ENCODE assay signal across 1 cellular context in the genomic region with DNA sequence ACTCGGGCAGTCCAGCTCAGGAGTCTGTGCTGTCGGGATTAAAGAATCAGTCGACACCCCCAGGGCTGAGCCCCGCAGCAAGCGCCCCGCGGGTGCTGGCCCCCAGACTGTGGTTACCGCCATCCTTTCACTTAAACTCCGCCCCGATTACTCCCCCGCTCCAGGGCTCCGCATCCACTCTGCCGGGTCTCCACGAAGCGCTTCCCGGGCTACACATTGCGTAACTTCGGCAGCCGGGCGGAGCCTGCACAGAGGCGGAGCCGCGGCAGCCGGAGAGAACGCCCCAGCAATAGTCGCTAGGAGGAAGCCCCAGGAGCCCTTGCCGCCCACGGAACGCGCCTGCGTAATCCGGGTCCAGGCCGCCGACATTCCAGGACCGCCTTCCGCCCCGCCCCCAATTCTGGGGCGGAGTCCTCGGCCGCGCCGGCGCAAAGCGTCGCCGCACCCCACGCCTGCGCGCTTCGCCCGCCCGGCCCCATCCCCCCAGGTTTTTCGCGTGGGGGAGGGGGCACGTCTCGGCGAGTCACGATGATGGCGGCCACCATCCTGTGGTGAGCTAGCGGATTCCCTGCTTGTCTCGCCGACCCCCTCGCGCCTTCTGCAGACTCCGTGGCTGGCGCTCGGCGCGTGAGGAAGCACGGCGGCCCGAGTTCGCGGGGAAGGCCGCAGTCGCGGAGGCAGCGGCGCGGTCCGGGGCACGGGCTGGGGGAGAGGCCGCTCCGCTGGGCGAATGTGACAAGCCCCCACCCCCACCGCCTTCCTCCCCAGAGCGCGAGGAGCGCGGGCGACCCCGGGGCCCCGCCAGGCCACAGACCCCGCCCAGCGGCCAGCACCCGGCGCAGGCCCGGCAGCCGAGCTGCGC.
TF ChIP-seq lines count a peak whose summit lies in the region.

Gene RAD23B, plus strand, starts transcription at position 521 of the 862 bp plus-strand sequence. CDS start 351 bp downstream, outside the sequence.

TF ChIP-seq in HEK293, 187 proteins besides CTCF, POLR2A, EP300 and RAD21 (continued from another document and continues in another):
- TF ChIP-seq ATF2 (tag by site-specific recombination; IDR thresholded peaks at IDR 0.05; ENCODE audit: low read depth): no peak
- TF ChIP-seq ZNF837 (tag by site-specific recombination; IDR thresholded peaks at IDR 0.05): no peak
- no peak for TF ChIP-seq ZNF174 (tag by site-specific recombination; IDR thresholded peaks at IDR 0.05)
- TF ChIP-seq, protein P1, sequence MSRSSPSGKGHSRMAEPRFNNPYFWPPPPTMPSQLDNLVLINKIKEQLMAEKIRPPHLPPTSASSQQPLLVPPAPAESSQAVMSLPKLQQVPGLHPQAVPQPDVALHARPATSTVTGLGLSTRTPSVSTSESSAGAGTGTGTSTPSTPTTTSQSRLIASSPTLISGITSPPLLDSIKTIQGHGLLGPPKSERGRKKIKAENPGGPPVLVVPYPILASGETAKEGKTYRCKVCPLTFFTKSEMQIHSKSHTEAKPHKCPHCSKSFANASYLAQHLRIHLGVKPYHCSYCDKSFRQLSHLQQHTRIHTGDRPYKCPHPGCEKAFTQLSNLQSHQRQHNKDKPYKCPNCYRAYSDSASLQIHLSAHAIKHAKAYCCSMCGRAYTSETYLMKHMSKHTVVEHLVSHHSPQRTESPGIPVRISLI (tag by site-specific recombination; IDR thresholded peaks at IDR 0.05): no peak
- TF ChIP-seq, protein P2, sequence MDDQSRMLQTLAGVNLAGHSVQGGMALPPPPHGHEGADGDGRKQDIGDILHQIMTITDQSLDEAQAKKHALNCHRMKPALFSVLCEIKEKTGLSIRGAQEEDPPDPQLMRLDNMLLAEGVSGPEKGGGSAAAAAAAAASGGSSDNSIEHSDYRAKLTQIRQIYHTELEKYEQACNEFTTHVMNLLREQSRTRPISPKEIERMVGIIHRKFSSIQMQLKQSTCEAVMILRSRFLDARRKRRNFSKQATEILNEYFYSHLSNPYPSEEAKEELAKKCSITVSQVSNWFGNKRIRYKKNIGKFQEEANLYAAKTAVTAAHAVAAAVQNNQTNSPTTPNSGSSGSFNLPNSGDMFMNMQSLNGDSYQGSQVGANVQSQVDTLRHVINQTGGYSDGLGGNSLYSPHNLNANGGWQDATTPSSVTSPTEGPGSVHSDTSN (CRISPR knock-in tag; IDR thresholded peaks at IDR 0.05): peak; percentile 70; the same call in 1 of the 2 replicates
- no peak for TF ChIP-seq ZNF302 (tag by site-specific recombination; IDR thresholded peaks at IDR 0.05; ENCODE audit: low read depth)
- TF ChIP-seq RBAK (tag by site-specific recombination; IDR thresholded peaks at IDR 0.05): no peak
- TF ChIP-seq ZNF549 (tag by site-specific recombination; IDR thresholded peaks at IDR 0.05): no peak
- TF ChIP-seq ZNF670 (tag by site-specific recombination; IDR thresholded peaks at IDR 0.05; ENCODE audit: low read depth): no peak
- TF ChIP-seq ZNF560 (tag by site-specific recombination; IDR thresholded peaks at IDR 0.05; ENCODE audit: borderline replicate concordance): no peak
- no peak for TF ChIP-seq ZNF677 (tag by site-specific recombination; IDR thresholded peaks at IDR 0.05)
- TF ChIP-seq PRDM1 (tag by site-specific recombination; IDR thresholded peaks at IDR 0.05): no peak
- TF ChIP-seq ZNF596 (tag by site-specific recombination; IDR thresholded peaks at IDR 0.05): no peak
- TF ChIP-seq ZNF488 (tag by site-specific recombination; IDR thresholded peaks at IDR 0.05): no peak
- TF ChIP-seq, protein P3, sequence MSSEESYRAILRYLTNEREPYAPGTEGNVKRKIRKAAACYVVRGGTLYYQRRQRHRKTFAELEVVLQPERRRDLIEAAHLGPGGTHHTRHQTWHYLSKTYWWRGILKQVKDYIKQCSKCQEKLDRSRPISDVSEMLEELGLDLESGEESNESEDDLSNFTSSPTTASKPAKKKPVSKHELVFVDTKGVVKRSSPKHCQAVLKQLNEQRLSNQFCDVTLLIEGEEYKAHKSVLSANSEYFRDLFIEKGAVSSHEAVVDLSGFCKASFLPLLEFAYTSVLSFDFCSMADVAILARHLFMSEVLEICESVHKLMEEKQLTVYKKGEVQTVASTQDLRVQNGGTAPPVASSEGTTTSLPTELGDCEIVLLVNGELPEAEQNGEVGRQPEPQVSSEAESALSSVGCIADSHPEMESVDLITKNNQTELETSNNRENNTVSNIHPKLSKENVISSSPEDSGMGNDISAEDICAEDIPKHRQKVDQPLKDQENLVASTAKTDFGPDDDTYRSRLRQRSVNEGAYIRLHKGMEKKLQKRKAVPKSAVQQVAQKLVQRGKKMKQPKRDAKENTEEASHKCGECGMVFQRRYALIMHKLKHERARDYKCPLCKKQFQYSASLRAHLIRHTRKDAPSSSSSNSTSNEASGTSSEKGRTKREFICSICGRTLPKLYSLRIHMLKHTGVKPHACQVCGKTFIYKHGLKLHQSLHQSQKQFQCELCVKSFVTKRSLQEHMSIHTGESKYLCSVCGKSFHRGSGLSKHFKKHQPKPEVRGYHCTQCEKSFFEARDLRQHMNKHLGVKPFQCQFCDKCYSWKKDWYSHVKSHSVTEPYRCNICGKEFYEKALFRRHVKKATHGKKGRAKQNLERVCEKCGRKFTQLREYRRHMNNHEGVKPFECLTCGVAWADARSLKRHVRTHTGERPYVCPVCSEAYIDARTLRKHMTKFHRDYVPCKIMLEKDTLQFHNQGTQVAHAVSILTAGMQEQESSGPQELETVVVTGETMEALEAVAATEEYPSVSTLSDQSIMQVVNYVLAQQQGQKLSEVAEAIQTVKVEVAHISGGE (tag by site-specific recombination; conservative IDR thresholded peaks at IDR 0.05; ENCODE audit: low read depth): peak; percentile 27; the same call in 1 of the 2 replicates
- TF ChIP-seq ZNF266 (tag by site-specific recombination; IDR thresholded peaks at IDR 0.05; ENCODE audit: low read depth): no peak
- TF ChIP-seq KLF8 (tag by site-specific recombination; IDR thresholded peaks at IDR 0.05): peak; percentile 79; the same call in 1 of the 2 replicates
- TF ChIP-seq ZNF747 (tag by site-specific recombination; IDR thresholded peaks at IDR 0.05): no peak
- TF ChIP-seq ZNF311 (tag by site-specific recombination; IDR thresholded peaks at IDR 0.05; ENCODE audit: borderline replicate concordance): no peak
- no peak for TF ChIP-seq ZNF768 (tag by site-specific recombination; IDR thresholded peaks at IDR 0.05)
- no peak for TF ChIP-seq ZNF133 (tag by site-specific recombination; IDR thresholded peaks at IDR 0.05)
- TF ChIP-seq ZNF544 (tag by site-specific recombination; IDR thresholded peaks at IDR 0.05): no peak
- peak; percentile 26; the same call in 1 of the 2 replicates for TF ChIP-seq ZNF629 (tag by site-specific recombination; IDR thresholded peaks at IDR 0.05)
- TF ChIP-seq ZNF558 (tag by site-specific recombination; IDR thresholded peaks at IDR 0.05): no peak
- no peak for TF ChIP-seq ZNF280C (tag by site-specific recombination; IDR thresholded peaks at IDR 0.05)
- TF ChIP-seq, protein P4, sequence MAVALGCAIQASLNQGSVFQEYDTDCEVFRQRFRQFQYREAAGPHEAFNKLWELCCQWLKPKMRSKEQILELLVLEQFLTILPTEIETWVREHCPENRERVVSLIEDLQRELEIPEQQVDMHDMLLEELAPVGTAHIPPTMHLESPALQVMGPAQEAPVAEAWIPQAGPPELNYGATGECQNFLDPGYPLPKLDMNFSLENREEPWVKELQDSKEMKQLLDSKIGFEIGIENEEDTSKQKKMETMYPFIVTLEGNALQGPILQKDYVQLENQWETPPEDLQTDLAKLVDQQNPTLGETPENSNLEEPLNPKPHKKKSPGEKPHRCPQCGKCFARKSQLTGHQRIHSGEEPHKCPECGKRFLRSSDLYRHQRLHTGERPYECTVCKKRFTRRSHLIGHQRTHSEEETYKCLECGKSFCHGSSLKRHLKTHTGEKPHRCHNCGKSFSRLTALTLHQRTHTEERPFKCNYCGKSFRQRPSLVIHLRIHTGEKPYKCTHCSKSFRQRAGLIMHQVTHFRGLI (tag by site-specific recombination; IDR thresholded peaks at IDR 0.05): no peak
- TF ChIP-seq ZNF211 (tag by site-specific recombination; IDR thresholded peaks at IDR 0.05; ENCODE audit: low read depth): no peak
- no peak for TF ChIP-seq ZNF239 (tag by site-specific recombination; IDR thresholded peaks at IDR 0.05)
- TF ChIP-seq ZFP41 (tag by site-specific recombination; IDR thresholded peaks at IDR 0.05; ENCODE audit: borderline replicate concordance): no peak
- no peak; the same call in 1 of the 2 replicates for TF ChIP-seq ZNF391 (tag by site-specific recombination; IDR thresholded peaks at IDR 0.05; ENCODE audit: borderline replicate concordance, low read depth)
- no peak for TF ChIP-seq ZNF16 (tag by site-specific recombination; IDR thresholded peaks at IDR 0.05; ENCODE audit: low read depth)
- TF ChIP-seq ZNF274 (IDR thresholded peaks at IDR 0.05; ENCODE audit: low read length): no peak
- no peak for TF ChIP-seq ZNF274 (tag by site-specific recombination; IDR thresholded peaks at IDR 0.05; ENCODE audit: borderline replicate concordance)
- no peak for TF ChIP-seq ZNF335 (tag by site-specific recombination; conservative IDR thresholded peaks at IDR 0.05)
- no peak for TF ChIP-seq ZNF623 (tag by site-specific recombination; IDR thresholded peaks at IDR 0.05)
- no peak for TF ChIP-seq ZFP3 (tag by site-specific recombination; IDR thresholded peaks at IDR 0.05; ENCODE audit: low read depth)
- no peak for TF ChIP-seq SCRT2 (tag by site-specific recombination; IDR thresholded peaks at IDR 0.05)
- TF ChIP-seq ZNF10 (tag by site-specific recombination; IDR thresholded peaks at IDR 0.05): no peak
- TF ChIP-seq ZNF26 (tag by site-specific recombination; IDR thresholded peaks at IDR 0.05): no peak
- TF ChIP-seq FEZF1 (tag by site-specific recombination; IDR thresholded peaks at IDR 0.05): no peak
- TF ChIP-seq, protein P5, sequence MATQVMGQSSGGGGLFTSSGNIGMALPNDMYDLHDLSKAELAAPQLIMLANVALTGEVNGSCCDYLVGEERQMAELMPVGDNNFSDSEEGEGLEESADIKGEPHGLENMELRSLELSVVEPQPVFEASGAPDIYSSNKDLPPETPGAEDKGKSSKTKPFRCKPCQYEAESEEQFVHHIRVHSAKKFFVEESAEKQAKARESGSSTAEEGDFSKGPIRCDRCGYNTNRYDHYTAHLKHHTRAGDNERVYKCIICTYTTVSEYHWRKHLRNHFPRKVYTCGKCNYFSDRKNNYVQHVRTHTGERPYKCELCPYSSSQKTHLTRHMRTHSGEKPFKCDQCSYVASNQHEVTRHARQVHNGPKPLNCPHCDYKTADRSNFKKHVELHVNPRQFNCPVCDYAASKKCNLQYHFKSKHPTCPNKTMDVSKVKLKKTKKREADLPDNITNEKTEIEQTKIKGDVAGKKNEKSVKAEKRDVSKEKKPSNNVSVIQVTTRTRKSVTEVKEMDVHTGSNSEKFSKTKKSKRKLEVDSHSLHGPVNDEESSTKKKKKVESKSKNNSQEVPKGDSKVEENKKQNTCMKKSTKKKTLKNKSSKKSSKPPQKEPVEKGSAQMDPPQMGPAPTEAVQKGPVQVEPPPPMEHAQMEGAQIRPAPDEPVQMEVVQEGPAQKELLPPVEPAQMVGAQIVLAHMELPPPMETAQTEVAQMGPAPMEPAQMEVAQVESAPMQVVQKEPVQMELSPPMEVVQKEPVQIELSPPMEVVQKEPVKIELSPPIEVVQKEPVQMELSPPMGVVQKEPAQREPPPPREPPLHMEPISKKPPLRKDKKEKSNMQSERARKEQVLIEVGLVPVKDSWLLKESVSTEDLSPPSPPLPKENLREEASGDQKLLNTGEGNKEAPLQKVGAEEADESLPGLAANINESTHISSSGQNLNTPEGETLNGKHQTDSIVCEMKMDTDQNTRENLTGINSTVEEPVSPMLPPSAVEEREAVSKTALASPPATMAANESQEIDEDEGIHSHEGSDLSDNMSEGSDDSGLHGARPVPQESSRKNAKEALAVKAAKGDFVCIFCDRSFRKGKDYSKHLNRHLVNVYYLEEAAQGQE (tag by site-specific recombination; IDR thresholded peaks at IDR 0.05): no peak
- no peak for TF ChIP-seq ZNF202 (tag by site-specific recombination; IDR thresholded peaks at IDR 0.05; ENCODE audit: borderline replicate concordance)
- TF ChIP-seq IKZF3 (tag by site-specific recombination; IDR thresholded peaks at IDR 0.05): peak; percentile 86
- peak; percentile 44; the same call in 1 of the 2 replicates for TF ChIP-seq SP7 (tag by site-specific recombination; IDR thresholded peaks at IDR 0.05)
